ENCODE assay signal across 1 cellular context in the genomic region with DNA sequence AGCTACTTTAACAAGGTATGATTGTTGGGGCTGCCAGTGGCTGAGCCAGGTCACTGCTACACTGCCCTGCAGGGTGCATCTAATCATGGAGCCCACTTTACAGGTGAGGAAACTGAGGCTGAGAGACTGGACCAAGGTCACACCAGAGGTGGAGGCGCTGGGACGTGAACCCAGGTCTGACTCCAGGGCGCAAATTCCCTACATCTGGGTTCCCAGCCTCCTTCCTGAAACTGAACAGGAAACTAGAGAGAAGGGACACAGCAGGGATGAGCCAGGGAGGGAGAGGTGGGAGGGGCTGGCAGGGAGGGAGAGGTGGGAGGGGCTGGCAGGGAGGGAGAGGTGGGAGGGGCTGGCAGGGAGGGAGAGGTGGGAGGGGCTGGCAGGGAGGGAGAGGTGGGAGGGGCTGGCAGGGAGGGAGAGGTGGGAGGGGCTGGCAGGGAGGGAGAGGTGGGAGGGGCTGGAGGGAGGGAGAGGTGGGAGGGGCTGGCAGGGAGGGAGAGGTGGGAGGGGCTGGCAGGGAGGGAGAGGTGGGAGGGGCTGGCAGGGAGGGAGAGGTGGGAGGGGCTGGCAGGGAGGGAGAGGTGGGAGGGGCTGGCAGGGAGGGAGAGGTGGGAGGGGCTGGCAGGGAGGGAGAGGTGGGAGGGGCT.
TF ChIP-seq lines count a peak whose summit lies in the region.

No MANE protein-coding gene starts in this region.

TF ChIP-seq in IMR-90, 13 proteins besides CTCF, POLR2A, EP300 and RAD21:
- peak; percentile 67; the same call in 1 of the 2 replicates for TF ChIP-seq MAZ (IDR thresholded peaks at IDR 0.05; ENCODE audit: borderline replicate concordance, low read depth, low read length)
TF ChIP-seq in IMR-90: peak in this region for 1; not testable (repeated sequence) for 12.
